9 cellular contexts compared by ENCODE assay signal in the genomic region with DNA sequence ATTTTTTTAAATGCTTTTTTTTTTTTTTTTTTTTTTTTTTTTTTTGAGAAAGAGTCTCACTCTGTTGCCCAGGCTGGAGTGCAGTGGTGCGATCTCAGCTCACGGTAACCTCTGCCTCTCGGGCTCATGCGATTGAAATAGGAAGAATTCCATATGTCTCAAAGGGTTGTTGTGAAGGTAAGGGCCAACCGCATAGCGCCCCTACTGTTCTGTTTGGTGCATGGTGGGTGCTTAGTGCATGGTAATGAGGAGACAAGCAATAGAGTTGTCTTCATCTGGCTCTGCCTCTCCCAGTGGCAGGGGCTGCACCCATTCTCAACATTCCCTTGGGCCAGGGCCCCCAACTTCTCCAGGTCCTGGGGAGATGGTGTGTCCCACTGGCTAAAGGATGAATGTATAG.
A peak's percentile ranks its signal among the peaks of the same experiment; 100 is the strongest.
DNase-seq lines count a peak whose midpoint lies in the region; ATAC-seq and TF ChIP-seq lines count a peak whose summit lies in the region.
"Had no signal": no experiment of that assay in that cellular context is flagged by ENCODE, and none has a peak within 500 bp of the region (broad histone marks: within the 10 kb centered on the region; RNA-seq: fewer than 3 reads in every experiment).

No MANE protein-coding gene starts in this region.

- H3K4ac ChIP-seq in mesendoderm (ENCODE audit: low read depth, low read length) = no peak overlapping the region

- H3K23ac ChIP-seq in mesendoderm (ENCODE audit: low read length) = no peak overlapping the region

- no peak overlapping the region for H3K18ac ChIP-seq in mesendoderm (ENCODE audit: low read length)

- no peak overlapping the region for H3K4me2 ChIP-seq in mesendoderm (ENCODE audit: low read length)
- H3K4me2 ChIP-seq: BLaER1 treated with 17β-estradiol and CSF1 and Interleukin-3, amounts not matched to agents 10 nM and 100 nM had no signal

- ATAC-seq in HG03378 (IDR thresholded peaks at IDR 0.05; ENCODE audit: unreplicated experiment) = peak; percentile 59
- ATAC-seq in HG03025 (IDR thresholded peaks at IDR 0.05; ENCODE audit: low FRiP score, unreplicated experiment) = no peak
- no peak for ATAC-seq in GM21526 (IDR thresholded peaks at IDR 0.05; ENCODE audit: low FRiP score, unreplicated experiment)

- H3K4me1 ChIP-seq in SJCRH30 = no peaks in the 10 kb centered on the region; the same call in 1 of the 2 replicates
- H3K4me1 ChIP-seq in mesendoderm (ENCODE audit: control insufficient read depth, low read depth, low read length) = no peaks in the 10 kb centered on the region
- H3K4me1 ChIP-seq: BLaER1 treated with 17β-estradiol and CSF1 and Interleukin-3, amounts not matched to agents 10 nM and 100 nM had no signal

- H3K9ac ChIP-seq in mesendoderm (ENCODE audit: low read length) = no peak overlapping the region
- H3K9ac ChIP-seq: BLaER1 treated with 17β-estradiol and CSF1 and Interleukin-3, amounts not matched to agents 10 nM and 100 nM had no signal

- H3K56ac ChIP-seq in mesendoderm (ENCODE audit: low read length) = no peak overlapping the region

- DNase-seq in SIG-M5 treated with dmso at 0.1 percent for 504 hours (lab: John Stamatoyannopoulos, UW; ENCODE audit: unreplicated experiment) (peak; percentile 60), SIG-M5 (lab: John Stamatoyannopoulos, UW) (no peak), SJCRH30 (peak; percentile 39 to 64), astrocyte of the spinal cord (ENCODE audit: low read depth, low spot score) (peak; percentile 44), mesendoderm (peak; percentile 90)

- H2BK5ac ChIP-seq in mesendoderm (ENCODE audit: low read length) = no peak overlapping the region

- H3K27me3 ChIP-seq in SJCRH30 = peaks cover 34% of the 10 kb centered on the region; the same call in 1 of the 2 replicates
- H3K27me3 ChIP-seq in mesendoderm (ENCODE audit: insufficient read depth, low read length, poor library complexity) = no peaks in the 10 kb centered on the region
- H3K27me3 ChIP-seq: BLaER1 treated with 17β-estradiol and CSF1 and Interleukin-3, amounts not matched to agents 10 nM and 100 nM had no signal

- H3K79me2 ChIP-seq in mesendoderm (ENCODE audit: control insufficient read depth, insufficient read depth, low read length) = no peaks in the 10 kb centered on the region

- H3K79me1 ChIP-seq in mesendoderm (ENCODE audit: low read length) = no peaks in the 10 kb centered on the region

- H3K27ac ChIP-seq in SJCRH30 = no peak overlapping the region
- H3K27ac ChIP-seq in mesendoderm (ENCODE audit: low read depth, low read length) = no peak overlapping the region
- H3K27ac ChIP-seq: BLaER1 treated with 17β-estradiol and CSF1 and Interleukin-3, amounts not matched to agents 10 nM and 100 nM had no signal

- peak; percentile 79 for TF ChIP-seq CTCF in astrocyte of the spinal cord (IDR thresholded peaks at IDR 0.05; ENCODE audit: low read depth, low read length)

- H2BK15ac ChIP-seq in mesendoderm (replicated peaks; ENCODE audit: low read depth) = no peak overlapping the region

- no CpG with 5 or more reads among the region's 6 CpGs for WGBS in mesendoderm (ENCODE audit: extremely low coverage, insufficient coverage, low lambda C conversion rate)

- no peak overlapping the region for H2BK120ac ChIP-seq in mesendoderm (ENCODE audit: low read depth, low read length)

- in situ Hi-C loops in astrocyte of the spinal cord (cut with HindIII; ENCODE audit: low sequenced_read_pairs) = no loop called here

- H3K9me3 ChIP-seq in SJCRH30 (replicated peaks) = no peaks in the 10 kb centered on the region
- H3K9me3 ChIP-seq: BLaER1 treated with 17β-estradiol and CSF1 and Interleukin-3, amounts not matched to agents 10 nM and 100 nM had no signal

- H3K36me3 ChIP-seq in SJCRH30 = no peaks in the 10 kb centered on the region
- H3K36me3 ChIP-seq in mesendoderm (ENCODE audit: control insufficient read depth, insufficient read depth, low read length) = no peaks in the 10 kb centered on the region
- H3K36me3 ChIP-seq: BLaER1 treated with 17β-estradiol and CSF1 and Interleukin-3, amounts not matched to agents 10 nM and 100 nM had no signal

- no peak overlapping the region for H4K8ac ChIP-seq in mesendoderm (ENCODE audit: low read depth, low read length)

- H4K5ac ChIP-seq in mesendoderm (ENCODE audit: low read length) = no peak overlapping the region

- H3K4me3 ChIP-seq in SJCRH30 (no peak overlapping the region), astrocyte of the spinal cord (ENCODE audit: low read depth, low read length) (no peak overlapping the region), mesendoderm (ENCODE audit: low read length) (no peak overlapping the region)
- H3K4me3 ChIP-seq: BLaER1 treated with 17β-estradiol and CSF1 and Interleukin-3, amounts not matched to agents 10 nM and 100 nM had no signal

- H2AK5ac ChIP-seq in mesendoderm (ENCODE audit: low read length) = no peak overlapping the region
